In genomic region chr13:106987435-106987800, GRCh38 we compare ENCODE assay signal across 20 cellular contexts.
DNase-seq lines count a peak whose midpoint lies in the region; ATAC-seq and TF ChIP-seq lines count a peak whose summit lies in the region.
"Had no signal": no experiment of that assay in that cellular context is flagged by ENCODE, and none has a peak within 500 bp of the region (broad histone marks: within the 10 kb centered on the region; RNA-seq: fewer than 3 reads in every experiment).

No MANE protein-coding gene starts in this region.

- CTCF ChIA-PET in Caco-2 (lab: Charles Lee), result no interaction called here

- ATAC-seq in stimulated activated naive B cell treated with anti-CD40 and anti-IgM and Interleukin-4, amounts not matched to agents 10 μg/mL and 1 μg/mL and 100 μg/mL, for 72 hours (replicated peaks), result no peak
- ATAC-seq in HG03442 (IDR thresholded peaks at IDR 0.05; ENCODE audit: unreplicated experiment), result no peak
- ATAC-seq: SK-N-SH treated with all-trans-retinoic acid at 6 μM for 48 hours had no signal

- H4K20me1 ChIP-seq in BLaER1, result no peaks in the 10 kb centered on the region

- TF ChIP-seq CTCF in Caco-2 (IDR thresholded peaks at IDR 0.05; ENCODE audit: insufficient read depth in 1 of 2, low read depth in 1 of 2, low read length in 1 of 2, severe bottlenecking in 1 of 2, unreplicated experiment in 1 of 2) (no peak), glutamatergic neuron (IDR thresholded peaks at IDR 0.05; ENCODE audit: partially characterized antibody, unreplicated experiment) (no peak)

- H3K27me3 Mint-ChIP-seq in Caco-2 (ENCODE audit: insufficient read depth, unreplicated experiment), result no peaks in the 10 kb centered on the region
- no peaks in the 10 kb centered on the region for H3K27me3 Mint-ChIP-seq in glutamatergic neuron (ENCODE audit: unreplicated experiment)
- no peaks in the 10 kb centered on the region for H3K27me3 Mint-ChIP-seq in stimulated activated naive B cell treated with anti-CD40 and anti-IgM and Interleukin-4, amounts not matched to agents 10 μg/mL and 1 μg/mL and 100 μg/mL, for 72 hours
- H3K27me3 Mint-ChIP-seq: IgD-negative memory B cell had no signal

- H3K4me3 Mint-ChIP-seq in Caco-2 (ENCODE audit: unreplicated experiment) (no peak overlapping the region), glutamatergic neuron (ENCODE audit: unreplicated experiment) (peak overlapping the region; percentile 76)
- no peak overlapping the region for H3K4me3 Mint-ChIP-seq in stimulated activated naive B cell treated with anti-CD40 and anti-IgM and Interleukin-4, amounts not matched to agents 10 μg/mL and 1 μg/mL and 100 μg/mL, for 72 hours
- H3K4me3 Mint-ChIP-seq: CD14-positive monocyte, IgD-negative memory B cell had no signal

- no TSS peak for BruUV-seq in Caco-2 (replicated peaks; lab: Mats Ljungman, UMichigan)

- H3K27ac ChIP-seq in BLaER1, result peak overlapping the region; percentile 62
- H3K27ac ChIP-seq: GM23248, HL-60, Peyer's patch had no signal

- POLR2A ChIA-PET in Caco-2 (lab: Charles Lee), result no interaction called here

- intact Hi-C loops in Caco-2 (cut with micrococcal nuclease; ENCODE audit: unreplicated experiment), result no loop called here

- H3K27ac Mint-ChIP-seq in Caco-2 (ENCODE audit: unreplicated experiment) (peak overlapping the region; percentile 8), glutamatergic neuron (ENCODE audit: unreplicated experiment) (peak overlapping the region; percentile 87)
- H3K27ac Mint-ChIP-seq in stimulated activated naive B cell treated with anti-CD40 and anti-IgM and Interleukin-4, amounts not matched to agents 10 μg/mL and 1 μg/mL and 100 μg/mL, for 72 hours, result no peak overlapping the region
- H3K27ac Mint-ChIP-seq: CD14-positive monocyte, IgD-negative memory B cell had no signal

- H3K4me3 ChIP-seq in BLaER1 (no peak overlapping the region), Caco-2 (ENCODE audit: low read depth, low read length) (no peak overlapping the region)
- H3K4me3 ChIP-seq: GM23248, HAP-1, Peyer's patch had no signal

- H3K27me3 ChIP-seq in BLaER1, result no peaks in the 10 kb centered on the region
- no peaks in the 10 kb centered on the region for H3K27me3 ChIP-seq in Caco-2 (replicated peaks; ENCODE audit: control insufficient read depth, insufficient read depth, low read length)
- H3K27me3 ChIP-seq: Peyer's patch had no signal

- peaks cover 14% of the 10 kb centered on the region for H3K9me3 ChIP-seq in BLaER1
- H3K9me3 ChIP-seq in Caco-2, result no peaks in the 10 kb centered on the region
- H3K9me3 ChIP-seq: HAP-1, Peyer's patch had no signal

- H3K36me3 ChIP-seq in BLaER1, result no peaks in the 10 kb centered on the region
- H3K36me3 ChIP-seq in Caco-2 (ENCODE audit: control insufficient read depth, insufficient read depth, low read length), result no peaks in the 10 kb centered on the region
- H3K36me3 ChIP-seq: HAP-1, Peyer's patch had no signal

- H3K4me1 ChIP-seq in BLaER1 (peaks cover 87% of the 10 kb centered on the region), Caco-2 (peaks cover 24% of the 10 kb centered on the region)
- H3K4me1 ChIP-seq: HAP-1, Peyer's patch had no signal

- no peak for DNase-seq in Caco-2
- DNase-seq in NCI-H524 treated with DMSO at 0.1 percent for 48 hours (lab: John Stamatoyannopoulos, UW), result peak; percentile 20
- peak; percentile 33 for DNase-seq in glutamatergic neuron
- DNase-seq in NCI-H446 treated with DMSO at 0.1 percent for 48 hours (lab: John Stamatoyannopoulos, UW), result no peak
- no peak for DNase-seq in stimulated activated naive B cell treated with anti-CD40 and anti-IgM and Interleukin-4, amounts not matched to agents 10 μg/mL and 1 μg/mL and 100 μg/mL, for 72 hours
- DNase-seq in activated CD4-positive, CD25-positive, alpha-beta regulatory T cell (lab: John Stamatoyannopoulos, UW), result no peak
- DNase-seq: GM23248, Karpas-422, NCI-H1105 treated with DMSO at 0.1 percent for 48 hours, NCI-H187 treated with DMSO at 0.1 percent for 48 hours, Peyer's patch, SHP77, T-helper 1 cell had no signal

- H3K9me3 Mint-ChIP-seq in Caco-2 (ENCODE audit: unreplicated experiment) (peaks cover 14% of the 10 kb centered on the region), glutamatergic neuron (ENCODE audit: unreplicated experiment) (peaks cover 6% of the 10 kb centered on the region)
- H3K9me3 Mint-ChIP-seq in stimulated activated naive B cell treated with anti-CD40 and anti-IgM and Interleukin-4, amounts not matched to agents 10 μg/mL and 1 μg/mL and 100 μg/mL, for 72 hours, result no peaks in the 10 kb centered on the region

- H3K36me3 Mint-ChIP-seq in Caco-2 (ENCODE audit: insufficient read depth, unreplicated experiment) (no peaks in the 10 kb centered on the region), glutamatergic neuron (ENCODE audit: unreplicated experiment) (no peaks in the 10 kb centered on the region)
- no peaks in the 10 kb centered on the region for H3K36me3 Mint-ChIP-seq in stimulated activated naive B cell treated with anti-CD40 and anti-IgM and Interleukin-4, amounts not matched to agents 10 μg/mL and 1 μg/mL and 100 μg/mL, for 72 hours
- H3K36me3 Mint-ChIP-seq: CD14-positive monocyte, IgD-negative memory B cell had no signal

- H3K9ac ChIP-seq in BLaER1, result no peak overlapping the region
- H3K9ac ChIP-seq: GM23248 had no signal

- H3K4me2 ChIP-seq in BLaER1, result peak overlapping the region; percentile 65

- H3K4me1 Mint-ChIP-seq in Caco-2 (ENCODE audit: low read depth, unreplicated experiment) (peaks cover 26% of the 10 kb centered on the region), glutamatergic neuron (ENCODE audit: low read depth, unreplicated experiment) (peaks cover 30% of the 10 kb centered on the region)
- peaks cover 0 to 9% of the 10 kb centered on the region in 2 donors for H3K4me1 Mint-ChIP-seq in stimulated activated naive B cell treated with anti-CD40 and anti-IgM and Interleukin-4, amounts not matched to agents 10 μg/mL and 1 μg/mL and 100 μg/mL, for 72 hours
- H3K4me1 Mint-ChIP-seq: CD14-positive monocyte had no signal

Comparison
In these comparisons a context has a peak if more than half of its experiments do, and no peak if none do; other contexts are left out.
1. DNase-seq: peak in NCI-H524 treated with DMSO at 0.1 percent for 48 hours (single experiment) and glutamatergic neuron (single experiment); none in Caco-2 (0 of 2), NCI-H446 treated with DMSO at 0.1 percent for 48 hours (single experiment), stimulated activated naive B cell treated with anti-CD40 and anti-IgM and Interleukin-4, amounts not matched to agents 10 μg/mL and 1 μg/mL and 100 μg/mL, for 72 hours (single experiment) and activated CD4-positive, CD25-positive, alpha-beta regulatory T cell (0 of 4).